In the genomic region with DNA sequence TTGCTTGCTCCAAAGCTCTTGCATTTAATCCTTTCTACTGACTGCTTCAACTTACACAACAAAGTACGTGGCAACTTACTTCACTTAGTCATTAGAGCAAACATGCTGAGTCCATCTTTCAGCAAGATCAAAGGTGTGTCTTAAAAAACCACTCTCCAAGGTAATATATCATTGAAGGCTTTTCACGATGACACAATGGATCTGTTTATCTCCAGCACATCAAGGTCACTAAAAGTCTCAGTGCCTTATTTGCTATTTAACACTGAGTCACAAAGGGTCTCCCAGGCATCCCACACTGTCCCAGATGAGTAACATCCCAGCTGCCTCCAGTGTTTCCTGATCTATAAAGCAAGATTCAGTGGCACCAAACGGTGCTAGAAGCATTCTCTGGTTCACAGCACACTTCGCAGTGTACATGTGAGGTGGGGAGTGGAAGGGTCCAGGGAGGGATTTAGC, we compare ENCODE assay signal across 1 cellular context.
TF ChIP-seq lines count a peak whose summit lies in the region.

No MANE protein-coding gene starts in this region.

TF ChIP-seq in HepG2, 621 proteins besides CTCF, POLR2A, EP300 and RAD21 (continues in another document):
- TF ChIP-seq SOX13 (IDR thresholded peaks at IDR 0.05) (peak; percentile 83), SOX13 (CRISPR knock-in tag; conservative IDR thresholded peaks at IDR 0.05 in 1 of 2, IDR thresholded peaks at IDR 0.05 in 1 of 2) (peak in 1 of 2 experiments; percentile 95; a peak in 2 of 4 replicates), MAFF (IDR thresholded peaks at IDR 0.05; ENCODE audit: low read depth, low read length) (peak; percentile 90), NBN (conservative IDR thresholded peaks at IDR 0.05) (no peak), ZNF792 (CRISPR knock-in tag; IDR thresholded peaks at IDR 0.05) (peak; percentile 81; the same call in 1 of the 2 replicates), NFIC (IDR thresholded peaks at IDR 0.05; ENCODE audit: low read length) (peak; percentile 89), ZNF589 (CRISPR knock-in tag; conservative IDR thresholded peaks at IDR 0.05) (peak; percentile 33; the same call in 1 of the 2 replicates), EHMT2 (IDR thresholded peaks at IDR 0.05; ENCODE audit: borderline replicate concordance, low read depth, low read length) (peak; percentile 38; the same call in 1 of the 2 replicates), SKI (IDR thresholded peaks at IDR 0.05; ENCODE audit: partially characterized antibody) (peak; percentile 35), GATA4 (IDR thresholded peaks at IDR 0.05; ENCODE audit: borderline replicate concordance, low read depth) (peak; percentile 73; the same call in 1 of the 2 replicates), HOXA5 (CRISPR knock-in tag; IDR thresholded peaks at IDR 0.05) (peak; percentile 98), FOXA3 (CRISPR knock-in tag; IDR thresholded peaks at IDR 0.05) (peak; percentile 92), MED1 (CRISPR knock-in tag; IDR thresholded peaks at IDR 0.05) (peak; percentile 70), TCF7 (IDR thresholded peaks at IDR 0.05; ENCODE audit: low read depth) (peak; percentile 95), ZNF24 (IDR thresholded peaks at IDR 0.05) (peak; percentile 86), SOX6 (IDR thresholded peaks at IDR 0.05) (no peak), SOX6 (CRISPR knock-in tag; IDR thresholded peaks at IDR 0.05) (peak; percentile 94), ZNF292 (CRISPR knock-in tag; IDR thresholded peaks at IDR 0.05; ENCODE audit: borderline replicate concordance, low read depth) (peak; percentile 70; the same call in 1 of the 2 replicates), ZNF12 (CRISPR knock-in tag; IDR thresholded peaks at IDR 0.05) (peak; percentile 60), NR2F1 (CRISPR knock-in tag; IDR thresholded peaks at IDR 0.05) (peak in 1 of 2 experiments; percentile 75; a peak in 2 of 4 replicates), NR2F6 (IDR thresholded peaks at IDR 0.05) (peak; percentile 79), NR2F6 (CRISPR knock-in tag; IDR thresholded peaks at IDR 0.05) (peak; percentile 71), FOXC1 (CRISPR knock-in tag; IDR thresholded peaks at IDR 0.05; ENCODE audit: borderline replicate concordance) (no peak), TBL1XR1 (IDR thresholded peaks at IDR 0.05; ENCODE audit: borderline replicate concordance, low read length, partially characterized antibody) (peak; percentile 29), RAD51 (IDR thresholded peaks at IDR 0.05; ENCODE audit: borderline replicate concordance) (no peak), PHF21A (CRISPR knock-in tag; IDR thresholded peaks at IDR 0.05) (0 out of 2 replicates have a peak, but pooled peaks have one; percentile 48), SP4 (CRISPR knock-in tag; IDR thresholded peaks at IDR 0.05) (no peak), POLR2G (IDR thresholded peaks at IDR 0.05; ENCODE audit: low read depth, low read length) (peak; percentile 58), ZNF205 (CRISPR knock-in tag; IDR thresholded peaks at IDR 0.05) (peak; percentile 35; the same call in 1 of the 2 replicates), JUN (CRISPR knock-in tag; IDR thresholded peaks at IDR 0.05) (peak; percentile 89), MAFG (CRISPR knock-in tag; IDR thresholded peaks at IDR 0.05) (peak; percentile 72; the same call in 1 of the 2 replicates), RCOR2 (CRISPR knock-in tag; IDR thresholded peaks at IDR 0.05) (peak; percentile 69), GPN1 (CRISPR knock-in tag; IDR thresholded peaks at IDR 0.05; ENCODE audit: borderline replicate concordance) (no peak), RFX1 (IDR thresholded peaks at IDR 0.05) (no peak), ELF3 (CRISPR knock-in tag; IDR thresholded peaks at IDR 0.05) (peak; percentile 57), ISL2 (CRISPR knock-in tag; IDR thresholded peaks at IDR 0.05) (peak; percentile 89), ZNF333 (CRISPR knock-in tag; IDR thresholded peaks at IDR 0.05; ENCODE audit: borderline replicate concordance) (no peak)
- TF ChIP-seq, protein P1, sequence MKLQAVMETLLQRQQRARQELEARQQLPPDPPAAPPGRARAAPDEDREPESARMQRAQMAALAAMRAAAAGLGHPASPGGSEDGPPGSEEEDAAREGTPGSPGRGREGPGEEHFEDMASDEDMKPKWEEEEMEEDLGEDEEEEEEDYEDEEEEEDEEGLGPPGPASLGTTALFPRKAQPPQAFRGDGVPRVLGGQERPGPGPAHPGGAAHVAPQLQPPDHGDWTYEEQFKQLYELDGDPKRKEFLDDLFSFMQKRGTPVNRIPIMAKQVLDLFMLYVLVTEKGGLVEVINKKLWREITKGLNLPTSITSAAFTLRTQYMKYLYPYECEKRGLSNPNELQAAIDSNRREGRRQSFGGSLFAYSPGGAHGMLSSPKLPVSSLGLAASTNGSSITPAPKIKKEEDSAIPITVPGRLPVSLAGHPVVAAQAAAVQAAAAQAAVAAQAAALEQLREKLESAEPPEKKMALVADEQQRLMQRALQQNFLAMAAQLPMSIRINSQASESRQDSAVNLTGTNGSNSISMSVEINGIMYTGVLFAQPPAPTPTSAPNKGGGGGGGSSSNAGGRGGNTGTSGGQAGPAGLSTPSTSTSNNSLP (IDR thresholded peaks at IDR 0.05; ENCODE audit: low read depth, low read length) = peak; percentile 95
- TF ChIP-seq, protein P2, sequence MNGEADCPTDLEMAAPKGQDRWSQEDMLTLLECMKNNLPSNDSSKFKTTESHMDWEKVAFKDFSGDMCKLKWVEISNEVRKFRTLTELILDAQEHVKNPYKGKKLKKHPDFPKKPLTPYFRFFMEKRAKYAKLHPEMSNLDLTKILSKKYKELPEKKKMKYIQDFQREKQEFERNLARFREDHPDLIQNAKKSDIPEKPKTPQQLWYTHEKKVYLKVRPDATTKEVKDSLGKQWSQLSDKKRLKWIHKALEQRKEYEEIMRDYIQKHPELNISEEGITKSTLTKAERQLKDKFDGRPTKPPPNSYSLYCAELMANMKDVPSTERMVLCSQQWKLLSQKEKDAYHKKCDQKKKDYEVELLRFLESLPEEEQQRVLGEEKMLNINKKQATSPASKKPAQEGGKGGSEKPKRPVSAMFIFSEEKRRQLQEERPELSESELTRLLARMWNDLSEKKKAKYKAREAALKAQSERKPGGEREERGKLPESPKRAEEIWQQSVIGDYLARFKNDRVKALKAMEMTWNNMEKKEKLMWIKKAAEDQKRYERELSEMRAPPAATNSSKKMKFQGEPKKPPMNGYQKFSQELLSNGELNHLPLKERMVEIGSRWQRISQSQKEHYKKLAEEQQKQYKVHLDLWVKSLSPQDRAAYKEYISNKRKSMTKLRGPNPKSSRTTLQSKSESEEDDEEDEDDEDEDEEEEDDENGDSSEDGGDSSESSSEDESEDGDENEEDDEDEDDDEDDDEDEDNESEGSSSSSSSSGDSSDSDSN (CRISPR knock-in tag; IDR thresholded peaks at IDR 0.05) = no peak
- TF ChIP-seq, protein P3, sequence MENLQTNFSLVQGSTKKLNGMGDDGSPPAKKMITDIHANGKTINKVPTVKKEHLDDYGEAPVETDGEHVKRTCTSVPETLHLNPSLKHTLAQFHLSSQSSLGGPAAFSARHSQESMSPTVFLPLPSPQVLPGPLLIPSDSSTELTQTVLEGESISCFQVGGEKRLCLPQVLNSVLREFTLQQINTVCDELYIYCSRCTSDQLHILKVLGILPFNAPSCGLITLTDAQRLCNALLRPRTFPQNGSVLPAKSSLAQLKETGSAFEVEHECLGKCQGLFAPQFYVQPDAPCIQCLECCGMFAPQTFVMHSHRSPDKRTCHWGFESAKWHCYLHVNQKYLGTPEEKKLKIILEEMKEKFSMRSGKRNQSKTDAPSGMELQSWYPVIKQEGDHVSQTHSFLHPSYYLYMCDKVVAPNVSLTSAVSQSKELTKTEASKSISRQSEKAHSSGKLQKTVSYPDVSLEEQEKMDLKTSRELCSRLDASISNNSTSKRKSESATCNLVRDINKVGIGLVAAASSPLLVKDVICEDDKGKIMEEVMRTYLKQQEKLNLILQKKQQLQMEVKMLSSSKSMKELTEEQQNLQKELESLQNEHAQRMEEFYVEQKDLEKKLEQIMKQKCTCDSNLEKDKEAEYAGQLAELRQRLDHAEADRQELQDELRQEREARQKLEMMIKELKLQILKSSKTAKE (CRISPR knock-in tag; IDR thresholded peaks at IDR 0.05; ENCODE audit: borderline replicate concordance) = peak; percentile 62
- TF ChIP-seq, protein P4, sequence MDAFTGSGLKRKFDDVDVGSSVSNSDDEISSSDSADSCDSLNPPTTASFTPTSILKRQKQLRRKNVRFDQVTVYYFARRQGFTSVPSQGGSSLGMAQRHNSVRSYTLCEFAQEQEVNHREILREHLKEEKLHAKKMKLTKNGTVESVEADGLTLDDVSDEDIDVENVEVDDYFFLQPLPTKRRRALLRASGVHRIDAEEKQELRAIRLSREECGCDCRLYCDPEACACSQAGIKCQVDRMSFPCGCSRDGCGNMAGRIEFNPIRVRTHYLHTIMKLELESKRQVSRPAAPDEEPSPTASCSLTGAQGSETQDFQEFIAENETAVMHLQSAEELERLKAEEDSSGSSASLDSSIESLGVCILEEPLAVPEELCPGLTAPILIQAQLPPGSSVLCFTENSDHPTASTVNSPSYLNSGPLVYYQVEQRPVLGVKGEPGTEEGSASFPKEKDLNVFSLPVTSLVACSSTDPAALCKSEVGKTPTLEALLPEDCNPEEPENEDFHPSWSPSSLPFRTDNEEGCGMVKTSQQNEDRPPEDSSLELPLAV (CRISPR knock-in tag; conservative IDR thresholded peaks at IDR 0.05; ENCODE audit: low read depth) = no peak
- TF ChIP-seq, protein P5, sequence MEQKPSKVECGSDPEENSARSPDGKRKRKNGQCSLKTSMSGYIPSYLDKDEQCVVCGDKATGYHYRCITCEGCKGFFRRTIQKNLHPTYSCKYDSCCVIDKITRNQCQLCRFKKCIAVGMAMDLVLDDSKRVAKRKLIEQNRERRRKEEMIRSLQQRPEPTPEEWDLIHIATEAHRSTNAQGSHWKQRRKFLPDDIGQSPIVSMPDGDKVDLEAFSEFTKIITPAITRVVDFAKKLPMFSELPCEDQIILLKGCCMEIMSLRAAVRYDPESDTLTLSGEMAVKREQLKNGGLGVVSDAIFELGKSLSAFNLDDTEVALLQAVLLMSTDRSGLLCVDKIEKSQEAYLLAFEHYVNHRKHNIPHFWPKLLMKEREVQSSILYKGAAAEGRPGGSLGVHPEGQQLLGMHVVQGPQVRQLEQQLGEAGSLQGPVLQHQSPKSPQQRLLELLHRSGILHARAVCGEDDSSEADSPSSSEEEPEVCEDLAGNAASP (CRISPR knock-in tag; IDR thresholded peaks at IDR 0.05; ENCODE audit: borderline replicate concordance) = 0 out of 2 replicates have a peak, but pooled peaks have one; percentile 20
- TF ChIP-seq, protein P6, sequence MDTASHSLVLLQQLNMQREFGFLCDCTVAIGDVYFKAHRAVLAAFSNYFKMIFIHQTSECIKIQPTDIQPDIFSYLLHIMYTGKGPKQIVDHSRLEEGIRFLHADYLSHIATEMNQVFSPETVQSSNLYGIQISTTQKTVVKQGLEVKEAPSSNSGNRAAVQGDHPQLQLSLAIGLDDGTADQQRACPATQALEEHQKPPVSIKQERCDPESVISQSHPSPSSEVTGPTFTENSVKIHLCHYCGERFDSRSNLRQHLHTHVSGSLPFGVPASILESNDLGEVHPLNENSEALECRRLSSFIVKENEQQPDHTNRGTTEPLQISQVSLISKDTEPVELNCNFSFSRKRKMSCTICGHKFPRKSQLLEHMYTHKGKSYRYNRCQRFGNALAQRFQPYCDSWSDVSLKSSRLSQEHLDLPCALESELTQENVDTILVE (CRISPR knock-in tag; IDR thresholded peaks at IDR 0.05) = peak; percentile 83; the same call in 1 of the 2 replicates
- TF ChIP-seq, protein P7, sequence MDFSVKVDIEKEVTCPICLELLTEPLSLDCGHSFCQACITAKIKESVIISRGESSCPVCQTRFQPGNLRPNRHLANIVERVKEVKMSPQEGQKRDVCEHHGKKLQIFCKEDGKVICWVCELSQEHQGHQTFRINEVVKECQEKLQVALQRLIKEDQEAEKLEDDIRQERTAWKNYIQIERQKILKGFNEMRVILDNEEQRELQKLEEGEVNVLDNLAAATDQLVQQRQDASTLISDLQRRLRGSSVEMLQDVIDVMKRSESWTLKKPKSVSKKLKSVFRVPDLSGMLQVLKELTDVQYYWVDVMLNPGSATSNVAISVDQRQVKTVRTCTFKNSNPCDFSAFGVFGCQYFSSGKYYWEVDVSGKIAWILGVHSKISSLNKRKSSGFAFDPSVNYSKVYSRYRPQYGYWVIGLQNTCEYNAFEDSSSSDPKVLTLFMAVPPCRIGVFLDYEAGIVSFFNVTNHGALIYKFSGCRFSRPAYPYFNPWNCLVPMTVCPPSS (IDR thresholded peaks at IDR 0.05) = no peak
- TF ChIP-seq, protein P8, sequence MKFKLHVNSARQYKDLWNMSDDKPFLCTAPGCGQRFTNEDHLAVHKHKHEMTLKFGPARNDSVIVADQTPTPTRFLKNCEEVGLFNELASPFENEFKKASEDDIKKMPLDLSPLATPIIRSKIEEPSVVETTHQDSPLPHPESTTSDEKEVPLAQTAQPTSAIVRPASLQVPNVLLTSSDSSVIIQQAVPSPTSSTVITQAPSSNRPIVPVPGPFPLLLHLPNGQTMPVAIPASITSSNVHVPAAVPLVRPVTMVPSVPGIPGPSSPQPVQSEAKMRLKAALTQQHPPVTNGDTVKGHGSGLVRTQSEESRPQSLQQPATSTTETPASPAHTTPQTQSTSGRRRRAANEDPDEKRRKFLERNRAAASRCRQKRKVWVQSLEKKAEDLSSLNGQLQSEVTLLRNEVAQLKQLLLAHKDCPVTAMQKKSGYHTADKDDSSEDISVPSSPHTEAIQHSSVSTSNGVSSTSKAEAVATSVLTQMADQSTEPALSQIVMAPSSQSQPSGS (CRISPR knock-in tag; IDR thresholded peaks at IDR 0.05) = 0 out of 2 replicates have a peak, but pooled peaks have one; percentile 30
- TF ChIP-seq, protein P9, sequence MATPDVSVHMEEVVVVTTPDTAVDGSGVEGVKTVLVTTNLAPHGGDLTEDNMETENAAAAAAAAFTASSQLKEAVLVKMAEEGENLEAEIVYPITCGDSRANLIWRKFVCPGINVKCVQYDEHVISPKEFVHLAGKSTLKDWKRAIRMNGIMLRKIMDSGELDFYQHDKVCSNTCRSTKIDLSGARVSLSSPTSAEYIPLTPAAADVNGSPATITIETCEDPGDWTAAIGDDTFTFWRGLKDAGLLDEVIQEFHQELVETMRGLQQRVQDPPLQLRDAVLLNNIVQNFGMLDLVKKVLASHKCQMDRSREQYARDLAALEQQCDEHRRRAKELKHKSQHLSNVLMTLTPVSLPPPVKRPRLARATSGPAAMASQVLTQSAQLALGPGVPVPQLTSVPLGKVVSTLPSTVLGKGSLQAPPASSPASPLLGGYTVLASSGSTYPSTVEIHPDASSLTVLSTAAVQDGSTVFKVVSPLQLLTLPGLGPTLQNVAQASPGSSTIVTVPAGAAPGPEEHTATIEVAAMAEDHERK (CRISPR knock-in tag; IDR thresholded peaks at IDR 0.05; ENCODE audit: low read depth) = no peak
